ENCODE assay signal across 1 cellular context in the genomic region with DNA sequence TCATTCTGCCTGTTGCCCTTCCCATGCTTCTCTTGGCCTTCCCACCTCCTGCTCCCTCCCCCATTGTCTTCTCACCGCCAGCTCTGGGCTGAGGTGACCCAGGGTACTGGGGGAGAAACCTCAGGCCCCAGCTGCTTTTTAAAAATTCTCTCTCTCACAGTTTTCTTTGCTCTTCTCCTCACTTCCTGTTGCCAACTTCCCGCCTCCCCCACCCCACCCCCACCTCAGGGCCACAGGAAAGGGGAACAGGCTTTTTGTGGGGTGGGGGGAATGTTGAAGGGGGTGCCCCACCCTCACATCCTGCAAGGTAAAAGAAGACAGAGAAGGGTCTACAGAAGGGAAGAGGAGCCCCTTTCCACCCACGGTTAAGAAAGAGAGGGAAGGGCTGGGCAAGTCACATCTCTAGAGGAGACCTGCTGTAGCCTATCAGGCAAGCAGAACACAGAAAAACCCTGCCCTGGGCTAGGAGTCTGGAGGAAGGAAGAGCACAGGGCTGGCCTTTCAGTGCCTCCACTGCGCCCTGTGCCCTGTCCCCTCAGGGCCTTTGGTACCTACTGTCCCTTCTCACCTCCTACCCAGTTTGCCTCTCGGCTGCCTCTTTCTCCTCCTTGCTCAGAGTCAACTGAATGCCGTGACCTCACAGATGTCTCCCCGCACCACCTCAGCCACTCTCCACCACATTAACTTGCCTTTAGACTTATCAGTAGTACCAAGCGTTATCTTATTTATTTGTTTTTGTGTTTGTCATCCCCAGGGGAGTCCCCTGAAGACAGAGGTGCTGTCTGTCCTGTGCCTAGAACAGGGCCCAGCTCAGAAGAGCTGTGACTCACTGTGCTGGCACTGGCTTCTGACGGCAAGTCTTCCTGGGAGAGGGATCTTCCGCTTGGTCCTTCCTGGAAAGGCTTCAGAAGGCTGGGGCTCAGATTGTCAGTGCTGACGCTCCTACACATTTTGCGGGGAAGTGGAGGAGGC.
TF ChIP-seq lines count a peak whose summit lies in the region.

No MANE protein-coding gene starts in this region.

TF ChIP-seq in HEK293, 187 proteins besides CTCF, POLR2A, EP300 and RAD21 (continued from another document):
- TF ChIP-seq, protein P1, sequence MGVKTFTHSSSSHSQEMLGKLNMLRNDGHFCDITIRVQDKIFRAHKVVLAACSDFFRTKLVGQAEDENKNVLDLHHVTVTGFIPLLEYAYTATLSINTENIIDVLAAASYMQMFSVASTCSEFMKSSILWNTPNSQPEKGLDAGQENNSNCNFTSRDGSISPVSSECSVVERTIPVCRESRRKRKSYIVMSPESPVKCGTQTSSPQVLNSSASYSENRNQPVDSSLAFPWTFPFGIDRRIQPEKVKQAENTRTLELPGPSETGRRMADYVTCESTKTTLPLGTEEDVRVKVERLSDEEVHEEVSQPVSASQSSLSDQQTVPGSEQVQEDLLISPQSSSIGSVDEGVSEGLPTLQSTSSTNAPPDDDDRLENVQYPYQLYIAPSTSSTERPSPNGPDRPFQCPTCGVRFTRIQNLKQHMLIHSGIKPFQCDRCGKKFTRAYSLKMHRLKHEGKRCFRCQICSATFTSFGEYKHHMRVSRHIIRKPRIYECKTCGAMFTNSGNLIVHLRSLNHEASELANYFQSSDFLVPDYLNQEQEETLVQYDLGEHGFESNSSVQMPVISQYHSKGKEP (tag by site-specific recombination; IDR thresholded peaks at IDR 0.05), result no peak
- TF ChIP-seq MYNN (tag by site-specific recombination; IDR thresholded peaks at IDR 0.05; ENCODE audit: borderline replicate concordance) (no peak), SALL2 (tag by site-specific recombination; IDR thresholded peaks at IDR 0.05; ENCODE audit: borderline replicate concordance) (no peak), OSR2 (tag by site-specific recombination; IDR thresholded peaks at IDR 0.05) (no peak), ZNF571 (tag by site-specific recombination; IDR thresholded peaks at IDR 0.05) (no peak), ZSCAN23 (tag by site-specific recombination; IDR thresholded peaks at IDR 0.05) (no peak), ZNF121 (tag by site-specific recombination; IDR thresholded peaks at IDR 0.05) (no peak), ZBTB48 (tag by site-specific recombination; IDR thresholded peaks at IDR 0.05) (no peak), ZBTB8A (tag by site-specific recombination; IDR thresholded peaks at IDR 0.05) (no peak), ZNF366 (tag by site-specific recombination; conservative IDR thresholded peaks at IDR 0.05) (no peak), ZBTB20 (tag by site-specific recombination; IDR thresholded peaks at IDR 0.05) (no peak), ZNF600 (tag by site-specific recombination; IDR thresholded peaks at IDR 0.05) (0 out of 2 replicates have a peak, but pooled peaks have one; percentile 7), ZNF621 (tag by site-specific recombination; IDR thresholded peaks at IDR 0.05) (no peak), ZNF133 (tag by site-specific recombination; IDR thresholded peaks at IDR 0.05) (no peak)
- TF ChIP-seq, protein P2, sequence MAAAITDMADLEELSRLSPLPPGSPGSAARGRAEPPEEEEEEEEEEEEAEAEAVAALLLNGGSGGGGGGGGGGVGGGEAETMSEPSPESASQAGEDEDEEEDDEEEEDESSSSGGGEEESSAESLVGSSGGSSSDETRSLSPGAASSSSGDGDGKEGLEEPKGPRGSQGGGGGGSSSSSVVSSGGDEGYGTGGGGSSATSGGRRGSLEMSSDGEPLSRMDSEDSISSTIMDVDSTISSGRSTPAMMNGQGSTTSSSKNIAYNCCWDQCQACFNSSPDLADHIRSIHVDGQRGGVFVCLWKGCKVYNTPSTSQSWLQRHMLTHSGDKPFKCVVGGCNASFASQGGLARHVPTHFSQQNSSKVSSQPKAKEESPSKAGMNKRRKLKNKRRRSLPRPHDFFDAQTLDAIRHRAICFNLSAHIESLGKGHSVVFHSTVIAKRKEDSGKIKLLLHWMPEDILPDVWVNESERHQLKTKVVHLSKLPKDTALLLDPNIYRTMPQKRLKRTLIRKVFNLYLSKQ (tag by site-specific recombination; IDR thresholded peaks at IDR 0.05; ENCODE audit: borderline replicate concordance), result no peak
- TF ChIP-seq, protein P3, sequence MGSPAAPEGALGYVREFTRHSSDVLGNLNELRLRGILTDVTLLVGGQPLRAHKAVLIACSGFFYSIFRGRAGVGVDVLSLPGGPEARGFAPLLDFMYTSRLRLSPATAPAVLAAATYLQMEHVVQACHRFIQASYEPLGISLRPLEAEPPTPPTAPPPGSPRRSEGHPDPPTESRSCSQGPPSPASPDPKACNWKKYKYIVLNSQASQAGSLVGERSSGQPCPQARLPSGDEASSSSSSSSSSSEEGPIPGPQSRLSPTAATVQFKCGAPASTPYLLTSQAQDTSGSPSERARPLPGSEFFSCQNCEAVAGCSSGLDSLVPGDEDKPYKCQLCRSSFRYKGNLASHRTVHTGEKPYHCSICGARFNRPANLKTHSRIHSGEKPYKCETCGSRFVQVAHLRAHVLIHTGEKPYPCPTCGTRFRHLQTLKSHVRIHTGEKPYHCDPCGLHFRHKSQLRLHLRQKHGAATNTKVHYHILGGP (tag by site-specific recombination; IDR thresholded peaks at IDR 0.05), result no peak
